ENCODE assay signal across 28 cellular contexts in the genomic region with DNA sequence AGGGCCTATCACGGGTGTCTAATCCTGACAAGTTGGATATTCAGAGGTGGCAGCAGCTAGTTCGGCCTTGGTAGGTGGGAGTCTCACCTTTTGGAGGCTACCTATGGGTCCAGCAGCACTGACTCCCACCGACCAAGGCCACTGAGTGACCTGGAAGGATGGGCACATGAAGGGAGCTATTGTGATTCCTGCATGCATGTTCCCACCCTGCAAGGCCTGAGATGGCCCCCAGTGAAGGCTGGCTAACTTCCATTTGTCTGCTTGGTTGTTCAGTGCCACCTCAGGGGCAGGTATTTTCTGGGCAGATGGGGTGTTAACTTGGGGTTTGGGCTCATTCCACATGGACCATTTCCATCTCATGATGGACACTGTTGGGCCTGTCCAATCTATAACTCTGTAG.
"Had no signal": no experiment of that assay in that cellular context is flagged by ENCODE, and none has a peak within 500 bp of the region (broad histone marks: within the 10 kb centered on the region; RNA-seq: fewer than 3 reads in every experiment).

No MANE protein-coding gene starts in this region.

- H3K9me3 ChIP-seq: stomach, suprapubic skin, testis, thoracic aorta, thyroid gland, tibial artery, tibial nerve, transverse colon, upper lobe of left lung, upper lobe of right lung, uterus, vagina had no signal

- H3K36me3 ChIP-seq: stomach, suprapubic skin, thoracic aorta, thyroid gland, tibial artery, tibial nerve, transverse colon, upper lobe of left lung, upper lobe of right lung, uterus, vagina had no signal

- H3K27ac Mint-ChIP-seq: stimulated activated effector memory CD8-positive, alpha-beta T cell treated with anti-CD3 and anti-CD28 coated beads, Interleukin-12 subunit alpha, Interleukin-12 subunit beta, amount 100 ng/mL, for 72 hours; stimulated activated memory B cell treated with anti-CD40 and anti-IgM and Interleukin-4, amounts not matched to agents 10 μg/mL and 1 μg/mL and 100 μg/mL, for 72 hours; stimulated activated naive B cell treated with anti-CD40 and anti-IgM and Interleukin-4, amounts not matched to agents 10 μg/mL and 1 μg/mL and 100 μg/mL, for 72 hours; stimulated activated naive CD8-positive, alpha-beta T cell treated with anti-CD3 and anti-CD28 coated beads, Interleukin-15, amount 100 ng/mL, for 72 hours; stimulated activated naive CD8-positive, alpha-beta T cell treated with anti-CD3 and anti-CD28 coated beads, Interleukin-15, Interleukin-2, amounts not matched to agents 100 ng/mL and 50 ng/mL, for 24 hours; type B pancreatic cell had no signal

- DNase-seq: stimulated activated CD4-positive, alpha-beta T cell treated with anti-CD3 and anti-CD28 coated beads, Interleukin-2, amount 100 ng/mL, for 48 hours; stimulated activated CD4-positive, alpha-beta T cell treated with anti-CD3 and anti-CD28 coated beads, Interleukin-4, amount 100 ng/mL, for 1 hour; stimulated activated CD4-positive, alpha-beta T cell treated with anti-CD3 and anti-CD28 coated beads, Interleukin-4, amount 100 ng/mL, for 24 hours; stimulated activated CD4-positive, alpha-beta T cell treated with anti-CD3 and anti-CD28 coated beads, Interleukin-4, amount 100 ng/mL, for 4 hours; stimulated activated CD8-positive, alpha-beta memory T cell treated with anti-CD3 and anti-CD28 coated beads, Interleukin-4, amount 100 ng/mL, for 48 hours; stimulated activated naive B cell treated with anti-CD40 and anti-IgM and Interleukin-4, amounts not matched to agents 10 μg/mL and 1 μg/mL and 100 μg/mL, for 72 hours; stimulated activated naive CD4-positive, alpha-beta T cell; stimulated activated naive CD4-positive, alpha-beta T cell treated with Interleukin-2 at 50 U/mL for 16 hours; stimulated activated naive CD8-positive, alpha-beta T cell treated with anti-CD3 and anti-CD28 coated beads, Interleukin-15, amount 100 ng/mL, for 72 hours; stimulated activated naive CD8-positive, alpha-beta T cell treated with anti-CD3 and anti-CD28 coated beads, Interleukin-15, Interleukin-2, amounts not matched to agents 100 U/mL and 50 U/mL, for 24 hours; stomach; substantia nigra; testis; thyroid gland; tibial artery; transverse colon; trophoblast cell; upper lobe of left lung; upper lobe of right lung; uterus had no signal

- H3K4me1 ChIP-seq: stomach, suprapubic skin, testis, thyroid gland, tibial artery, tibial nerve, transverse colon, upper lobe of right lung, uterus, vagina had no signal

- H3K27ac ChIP-seq: stomach, suprapubic skin, testis, thoracic aorta, thyroid gland, tibial artery, tibial nerve, transverse colon, upper lobe of left lung, upper lobe of right lung, uterus, vagina had no signal

- H3K9me3 Mint-ChIP-seq: stimulated activated effector memory CD8-positive, alpha-beta T cell treated with anti-CD3 and anti-CD28 coated beads, Interleukin-12 subunit alpha, Interleukin-12 subunit beta, amount 100 ng/mL, for 72 hours; stimulated activated memory B cell treated with anti-CD40 and anti-IgM and Interleukin-4, amounts not matched to agents 10 μg/mL and 1 μg/mL and 100 μg/mL, for 72 hours; stimulated activated naive B cell treated with anti-CD40 and anti-IgM and Interleukin-4, amounts not matched to agents 10 μg/mL and 1 μg/mL and 100 μg/mL, for 72 hours; stimulated activated naive CD8-positive, alpha-beta T cell treated with anti-CD3 and anti-CD28 coated beads, Interleukin-15, amount 100 ng/mL, for 72 hours; stimulated activated naive CD8-positive, alpha-beta T cell treated with anti-CD3 and anti-CD28 coated beads, Interleukin-15, Interleukin-2, amounts not matched to agents 100 ng/mL and 50 ng/mL, for 24 hours; type B pancreatic cell had no signal

- ATAC-seq: stimulated activated effector memory CD8-positive, alpha-beta T cell treated with anti-CD3 and anti-CD28 coated beads, Interleukin-12 subunit alpha, Interleukin-12 subunit beta, amount 100 ng/mL, for 72 hours; stimulated activated memory B cell treated with anti-CD40 and anti-IgM and Interleukin-4, amounts not matched to agents 10 μg/mL and 1 μg/mL and 100 μg/mL, for 72 hours; stimulated activated naive B cell treated with anti-CD40 and anti-IgM and Interleukin-4, amounts not matched to agents 10 μg/mL and 1 μg/mL and 100 μg/mL, for 72 hours; stimulated activated naive CD8-positive, alpha-beta T cell treated with anti-CD3 and anti-CD28 coated beads, Interleukin-15, amount 100 ng/mL, for 72 hours; stimulated activated naive CD8-positive, alpha-beta T cell treated with anti-CD3 and anti-CD28 coated beads, Interleukin-15, Interleukin-2, amounts not matched to agents 100 U/mL and 50 U/mL, for 24 hours; upper lobe of right lung had no signal

- H3K4me3 Mint-ChIP-seq: stimulated activated effector memory CD8-positive, alpha-beta T cell treated with anti-CD3 and anti-CD28 coated beads, Interleukin-12 subunit alpha, Interleukin-12 subunit beta, amount 100 ng/mL, for 72 hours; stimulated activated memory B cell treated with anti-CD40 and anti-IgM and Interleukin-4, amounts not matched to agents 10 μg/mL and 1 μg/mL and 100 μg/mL, for 72 hours; stimulated activated naive B cell treated with anti-CD40 and anti-IgM and Interleukin-4, amounts not matched to agents 10 μg/mL and 1 μg/mL and 100 μg/mL, for 72 hours; stimulated activated naive CD8-positive, alpha-beta T cell treated with anti-CD3 and anti-CD28 coated beads, Interleukin-15, amount 100 ng/mL, for 72 hours; stimulated activated naive CD8-positive, alpha-beta T cell treated with anti-CD3 and anti-CD28 coated beads, Interleukin-15, Interleukin-2, amounts not matched to agents 100 ng/mL and 50 ng/mL, for 24 hours; type B pancreatic cell had no signal

- H3K27me3 ChIP-seq: suprapubic skin, testis, thyroid gland, tibial nerve, transverse colon, upper lobe of left lung, uterus, vagina had no signal

- H3K4me1 Mint-ChIP-seq: stimulated activated memory B cell treated with anti-CD40 and anti-IgM and Interleukin-4, amounts not matched to agents 10 μg/mL and 1 μg/mL and 100 μg/mL, for 72 hours; stimulated activated naive B cell treated with anti-CD40 and anti-IgM and Interleukin-4, amounts not matched to agents 10 μg/mL and 1 μg/mL and 100 μg/mL, for 72 hours; stimulated activated naive CD8-positive, alpha-beta T cell treated with anti-CD3 and anti-CD28 coated beads, Interleukin-15, amount 100 ng/mL, for 72 hours had no signal

- H3K36me3 Mint-ChIP-seq: stimulated activated effector memory CD8-positive, alpha-beta T cell treated with anti-CD3 and anti-CD28 coated beads, Interleukin-12 subunit alpha, Interleukin-12 subunit beta, amount 100 ng/mL, for 72 hours; stimulated activated memory B cell treated with anti-CD40 and anti-IgM and Interleukin-4, amounts not matched to agents 10 μg/mL and 1 μg/mL and 100 μg/mL, for 72 hours; stimulated activated naive B cell treated with anti-CD40 and anti-IgM and Interleukin-4, amounts not matched to agents 10 μg/mL and 1 μg/mL and 100 μg/mL, for 72 hours; type B pancreatic cell had no signal

- H3K4me3 ChIP-seq: stomach, suprapubic skin, testis, thoracic aorta, thyroid gland, tibial artery, tibial nerve, transverse colon, upper lobe of left lung, upper lobe of right lung, uterus, vagina had no signal
